In the genomic region with DNA sequence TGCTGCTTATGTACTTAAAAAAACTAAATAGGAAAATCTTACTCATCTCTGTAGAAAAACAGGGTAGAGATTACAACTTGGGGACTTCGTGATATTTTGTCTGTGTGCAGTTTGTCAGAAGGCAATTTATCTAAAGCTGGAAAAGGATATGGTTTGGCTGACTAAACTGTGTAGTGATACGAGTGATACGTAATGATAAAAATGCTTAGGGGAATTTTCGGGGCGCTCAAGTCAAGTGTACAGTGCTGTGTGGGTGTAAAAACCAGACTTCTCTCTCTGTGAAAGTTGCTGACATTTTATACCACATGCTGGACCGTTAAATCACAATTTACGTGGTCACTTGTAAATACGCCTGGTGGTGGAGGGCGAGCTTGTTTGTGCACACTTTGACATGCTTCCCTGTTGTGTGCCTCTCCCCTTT, we compare ENCODE assay signal across 10 cellular contexts.
DNase-seq lines count a peak whose midpoint lies in the region; ATAC-seq and TF ChIP-seq lines count a peak whose summit lies in the region.
"Had no signal": no experiment of that assay in that cellular context is flagged by ENCODE, and none has a peak within 500 bp of the region (broad histone marks: within the 10 kb centered on the region; RNA-seq: fewer than 3 reads in every experiment).

No MANE protein-coding gene starts in this region.

- no peak overlapping the region for H3K9ac ChIP-seq in neural progenitor cell
- H3K9ac ChIP-seq: BLaER1 treated with 17β-estradiol and CSF1 and Interleukin-3, amounts not matched to agents 10 nM and 100 nM had no signal

- H3K27me3 Mint-ChIP-seq in activated naive CD8-positive, alpha-beta T cell: peaks cover 1% of the 10 kb centered on the region
- H3K27me3 Mint-ChIP-seq in type B pancreatic cell: no peaks in the 10 kb centered on the region
- H3K27me3 Mint-ChIP-seq in neural progenitor cell (ENCODE audit: insufficient read depth, low read depth): peaks cover 6% of the 10 kb centered on the region

- no peaks in the 10 kb centered on the region for H3F3A ChIP-seq in neural progenitor cell (ENCODE audit: low read depth)

- H2AFZ ChIP-seq in neural progenitor cell (replicated peaks): no peak overlapping the region

- no peaks in the 10 kb centered on the region for H3K79me2 ChIP-seq in neural progenitor cell (ENCODE audit: low read depth)

- H4K20me1 ChIP-seq in neural progenitor cell (ENCODE audit: low read depth): no peaks in the 10 kb centered on the region
- H4K20me1 ChIP-seq: BLaER1 treated with 17β-estradiol and CSF1 and Interleukin-3, amounts not matched to agents 10 nM and 100 nM had no signal

- no peak overlapping the region for H3K27ac ChIP-seq in neural progenitor cell
- H3K27ac ChIP-seq: SJSA1 had no signal

- DNase-seq in stimulated activated CD4-positive, alpha-beta T cell treated with anti-CD3 and anti-CD28 coated beads, Interleukin-1b, Interleukin-23, amount 100 ng/mL, for 48 hours: peak; percentile 41
- no peak for DNase-seq in stimulated activated CD4-positive, alpha-beta T cell treated with anti-CD3 and anti-CD28 coated beads, Interleukin-4, amount 100 ng/mL, for 1 hour
- no peak for DNase-seq in type B pancreatic cell (ENCODE audit: extremely low spot score, unreplicated experiment)
- no peak for DNase-seq in NCI-H146 (lab: John Stamatoyannopoulos, UW)
- no peak for DNase-seq in neural progenitor cell (ENCODE audit: low spot score)
- DNase-seq in NCI-H1417 (lab: John Stamatoyannopoulos, UW): no peak

- H3K36me3 Mint-ChIP-seq in activated naive CD8-positive, alpha-beta T cell: peaks cover 7% of the 10 kb centered on the region
- H3K36me3 Mint-ChIP-seq in type B pancreatic cell (no peaks in the 10 kb centered on the region), neural progenitor cell (peaks cover 5% of the 10 kb centered on the region)

- no peaks in the 10 kb centered on the region for H3K27me3 ChIP-seq in neural progenitor cell
- H3K27me3 ChIP-seq: BLaER1 treated with 17β-estradiol and CSF1 and Interleukin-3, amounts not matched to agents 10 nM and 100 nM; SJSA1 had no signal

- H3K4me3 Mint-ChIP-seq in activated naive CD8-positive, alpha-beta T cell: peak overlapping the region; percentile 10
- H3K4me3 Mint-ChIP-seq in type B pancreatic cell (peak overlapping the region; percentile 23), neural progenitor cell (no peak overlapping the region)

- TF ChIP-seq CTCF in type B pancreatic cell (conservative IDR thresholded peaks at IDR 0.05): peak; percentile 39
- no peak for TF ChIP-seq CTCF in neural progenitor cell (IDR thresholded peaks at IDR 0.05)

- no peaks in the 10 kb centered on the region for H3K9me3 Mint-ChIP-seq in activated naive CD8-positive, alpha-beta T cell (ENCODE audit: low read depth)
- H3K9me3 Mint-ChIP-seq in type B pancreatic cell: no peaks in the 10 kb centered on the region
- peaks cover 10% of the 10 kb centered on the region for H3K9me3 Mint-ChIP-seq in neural progenitor cell

- peaks cover 3% of the 10 kb centered on the region for H3K9me3 ChIP-seq in neural progenitor cell (ENCODE audit: low read depth)
- H3K9me3 ChIP-seq: SJSA1 had no signal

- peak; percentile 86 for ATAC-seq in HG03280 (IDR thresholded peaks at IDR 0.05; ENCODE audit: unreplicated experiment)

- H3K4me1 ChIP-seq in neural progenitor cell: peaks cover 3% of the 10 kb centered on the region

- peaks cover 33% of the 10 kb centered on the region for H3K4me1 Mint-ChIP-seq in activated naive CD8-positive, alpha-beta T cell (ENCODE audit: low read depth)
- H3K4me1 Mint-ChIP-seq in type B pancreatic cell (ENCODE audit: unreplicated experiment) (peaks cover 9% of the 10 kb centered on the region), neural progenitor cell (peaks cover 26% of the 10 kb centered on the region)

- H3K4me2 ChIP-seq in neural progenitor cell: no peak overlapping the region

- H3K4me3 ChIP-seq in neural progenitor cell: no peak overlapping the region
- H3K4me3 ChIP-seq: BLaER1 treated with 17β-estradiol and CSF1 and Interleukin-3, amounts not matched to agents 10 nM and 100 nM; SJSA1 had no signal

- peak overlapping the region; percentile 64 for H3K27ac Mint-ChIP-seq in activated naive CD8-positive, alpha-beta T cell
- H3K27ac Mint-ChIP-seq in type B pancreatic cell (no peak overlapping the region), neural progenitor cell (no peak overlapping the region)

- no peaks in the 10 kb centered on the region for H3K36me3 ChIP-seq in neural progenitor cell
- H3K36me3 ChIP-seq: SJSA1 had no signal
